In genomic region chr5:144189800-144190429, GRCh38 we compare ENCODE assay signal across 8 cellular contexts. TPM values are rescaled to one million over a fixed set of nuclear protein-coding genes. Genes with fewer than 3 reads are reported as not detected.
A peak's percentile ranks its signal among the peaks of the same experiment; 100 is the strongest.
DNase-seq lines count a peak whose midpoint lies in the region; ATAC-seq and TF ChIP-seq lines count a peak whose summit lies in the region.

No MANE protein-coding gene starts in this region.

- no peaks in the 10 kb centered on the region for H3K36me3 ChIP-seq in lung (ENCODE audit: control insufficient read depth in 2 of 2, insufficient read depth in 2 of 2, low read length in 2 of 2)

- H3K27ac Mint-ChIP-seq in Calu3 (ENCODE audit: unreplicated experiment), result peak overlapping the region; percentile 88
- H3K27ac Mint-ChIP-seq in stimulated activated naive CD8-positive, alpha-beta T cell treated with anti-CD3 and anti-CD28 coated beads, Interleukin-15, amount 100 ng/mL, for 72 hours, result peak overlapping the region; percentile 89 to 93

- BruUV-seq in Calu3 (replicated peaks; lab: Mats Ljungman, UMichigan), result no TSS peak

- ATAC-seq in HG02571 (IDR thresholded peaks at IDR 0.05; ENCODE audit: unreplicated experiment), result peak; percentile 50
- ATAC-seq in lung (ENCODE audit: insufficient read depth, low FRiP score), result peak; percentile 51
- ATAC-seq in stimulated activated naive CD8-positive, alpha-beta T cell treated with anti-CD3 and anti-CD28 coated beads, Interleukin-15, amount 100 ng/mL, for 72 hours, result peak; percentile 83

- H3K27me3 Mint-ChIP-seq in Calu3 (ENCODE audit: unreplicated experiment), result no peaks in the 10 kb centered on the region
- no peaks in the 10 kb centered on the region for H3K27me3 Mint-ChIP-seq in stimulated activated naive CD8-positive, alpha-beta T cell treated with anti-CD3 and anti-CD28 coated beads, Interleukin-15, amount 100 ng/mL, for 72 hours

- H3K4me3 ChIP-seq in lung, result no peak overlapping the region

- H3K9me3 Mint-ChIP-seq in Calu3 (ENCODE audit: low read depth, unreplicated experiment), result no peaks in the 10 kb centered on the region
- H3K9me3 Mint-ChIP-seq in stimulated activated naive CD8-positive, alpha-beta T cell treated with anti-CD3 and anti-CD28 coated beads, Interleukin-15, amount 100 ng/mL, for 72 hours, result no peaks in the 10 kb centered on the region

- H3K4me1 Mint-ChIP-seq in Calu3 (ENCODE audit: low read depth, unreplicated experiment), result peaks cover under 1% of the 10 kb centered on the region
- peaks cover 16% of the 10 kb centered on the region for H3K4me1 Mint-ChIP-seq in stimulated activated naive CD8-positive, alpha-beta T cell treated with anti-CD3 and anti-CD28 coated beads, Interleukin-15, amount 100 ng/mL, for 72 hours

- intact Hi-C loops in Calu3 (cut with micrococcal nuclease; ENCODE audit: unreplicated experiment), result loop anchor here (5.0 kb wide), 1 partner anchor 213 kb away; no protein-coding TSS in a partner anchor

- DNase-seq in Calu3 (peak; percentile 61), activated T-helper 1 cell treated with Interleukin-2 at 50 U/mL for 16 hours (ENCODE audit: low read depth) (peak; percentile 62), lung (ENCODE audit: low spot score) (peak; percentile 32), NCI-H510A treated with DMSO at 0.1 percent for 48 hours (lab: John Stamatoyannopoulos, UW) (no peak), NCI-H526 (lab: John Stamatoyannopoulos, UW) (no peak)
- DNase-seq in stimulated activated naive CD8-positive, alpha-beta T cell treated with anti-CD3 and anti-CD28 coated beads, Interleukin-15, amount 100 ng/mL, for 72 hours, result peak; percentile 66 to 85

- no peak for TF ChIP-seq CTCF in Calu3 (IDR thresholded peaks at IDR 0.05; ENCODE audit: unreplicated experiment)
- no peak for TF ChIP-seq CTCF in lung (IDR thresholded peaks at IDR 0.05; ENCODE audit: control extremely low read depth, extremely low read depth)

- no peaks in the 10 kb centered on the region for H3K9me3 ChIP-seq in lung (ENCODE audit: control insufficient read depth in 2 of 2, insufficient read depth in 1 of 2, low read length in 1 of 2)

- 35 to 38% methylated on average over 10 of the region's 10 CpGs for WGBS in lung, 2 donors

- peaks cover 6% of the 10 kb centered on the region for H3K36me3 Mint-ChIP-seq in Calu3 (ENCODE audit: insufficient read depth, unreplicated experiment)

- no peak overlapping the region for H3K27ac ChIP-seq in lung (ENCODE audit: low read depth in 1 of 2, low read length in 1 of 2)

- peaks cover 0 to 3% of the 10 kb centered on the region in 2 donors for H3K4me1 ChIP-seq in lung (ENCODE audit: control insufficient read depth in 2 of 2, insufficient read depth in 2 of 2, low read length in 2 of 2)

- peak overlapping the region; percentile 54 for H3K4me3 Mint-ChIP-seq in Calu3 (ENCODE audit: low read depth, unreplicated experiment)
- peak overlapping the region; percentile 55 to 73 for H3K4me3 Mint-ChIP-seq in stimulated activated naive CD8-positive, alpha-beta T cell treated with anti-CD3 and anti-CD28 coated beads, Interleukin-15, amount 100 ng/mL, for 72 hours

- no peaks in the 10 kb centered on the region for H3K27me3 ChIP-seq in lung (ENCODE audit: control insufficient read depth, insufficient read depth)

- CTCF ChIA-PET in Calu3 (lab: Charles Lee), result no interaction called here

TF ChIP-seq in PFSK-1, 5 proteins besides CTCF, POLR2A, EP300 and RAD21:
- TF ChIP-seq FOXP2 (optimal IDR thresholded peaks at IDR 0.05; ENCODE audit: borderline replicate concordance, extremely low read depth, extremely low read length, insufficient read depth), result no peak
- TF ChIP-seq SIN3A (IDR thresholded peaks at IDR 0.05; ENCODE audit: borderline replicate concordance, insufficient read depth, low read length), result peak; percentile 68; the same call in 1 of the 2 replicates
- TF ChIP-seq POLR2AphosphoS5 (IDR thresholded peaks at IDR 0.05; ENCODE audit: low read depth, low read length), result 0 out of 2 replicates have a peak, but pooled peaks have one; percentile 24
- TF ChIP-seq, protein P1, sequence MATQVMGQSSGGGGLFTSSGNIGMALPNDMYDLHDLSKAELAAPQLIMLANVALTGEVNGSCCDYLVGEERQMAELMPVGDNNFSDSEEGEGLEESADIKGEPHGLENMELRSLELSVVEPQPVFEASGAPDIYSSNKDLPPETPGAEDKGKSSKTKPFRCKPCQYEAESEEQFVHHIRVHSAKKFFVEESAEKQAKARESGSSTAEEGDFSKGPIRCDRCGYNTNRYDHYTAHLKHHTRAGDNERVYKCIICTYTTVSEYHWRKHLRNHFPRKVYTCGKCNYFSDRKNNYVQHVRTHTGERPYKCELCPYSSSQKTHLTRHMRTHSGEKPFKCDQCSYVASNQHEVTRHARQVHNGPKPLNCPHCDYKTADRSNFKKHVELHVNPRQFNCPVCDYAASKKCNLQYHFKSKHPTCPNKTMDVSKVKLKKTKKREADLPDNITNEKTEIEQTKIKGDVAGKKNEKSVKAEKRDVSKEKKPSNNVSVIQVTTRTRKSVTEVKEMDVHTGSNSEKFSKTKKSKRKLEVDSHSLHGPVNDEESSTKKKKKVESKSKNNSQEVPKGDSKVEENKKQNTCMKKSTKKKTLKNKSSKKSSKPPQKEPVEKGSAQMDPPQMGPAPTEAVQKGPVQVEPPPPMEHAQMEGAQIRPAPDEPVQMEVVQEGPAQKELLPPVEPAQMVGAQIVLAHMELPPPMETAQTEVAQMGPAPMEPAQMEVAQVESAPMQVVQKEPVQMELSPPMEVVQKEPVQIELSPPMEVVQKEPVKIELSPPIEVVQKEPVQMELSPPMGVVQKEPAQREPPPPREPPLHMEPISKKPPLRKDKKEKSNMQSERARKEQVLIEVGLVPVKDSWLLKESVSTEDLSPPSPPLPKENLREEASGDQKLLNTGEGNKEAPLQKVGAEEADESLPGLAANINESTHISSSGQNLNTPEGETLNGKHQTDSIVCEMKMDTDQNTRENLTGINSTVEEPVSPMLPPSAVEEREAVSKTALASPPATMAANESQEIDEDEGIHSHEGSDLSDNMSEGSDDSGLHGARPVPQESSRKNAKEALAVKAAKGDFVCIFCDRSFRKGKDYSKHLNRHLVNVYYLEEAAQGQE (IDR thresholded peaks at IDR 0.05; ENCODE audit: insufficient read depth in 1 of 2, low read depth in 2 of 2, low read length in 2 of 2), result 0 out of 4 replicates have a peak, but pooled peaks of 1 of the 2 experiments have one; percentile 26
- 0 out of 2 replicates have a peak, but pooled peaks have one; percentile 13 for TF ChIP-seq TAF1 (IDR thresholded peaks at IDR 0.05; ENCODE audit: borderline replicate concordance, insufficient read depth, low read length)

RNA-seq across cellular contexts. Expression of gene KCTD16, which starts 19.2 kb away (rescaled TPM):
- total RNA-seq in Calu3 (2022), result 0.14 TPM in 1 of 2 replicates, not detected in the other
- polyA plus RNA-seq in PFSK-1 (2012; ENCODE audit: insufficient read length, low read depth), result not detected
- under 1 TPM; 0.46 to 0.63 TPM for total RNA-seq in lung
- under 1 TPM; 0.07 to 0.08 TPM for polyA plus RNA-seq in lung

RNA-seq across cellular contexts. Expression of gene YIPF5, which starts 19.5 kb away (rescaled TPM):
- 66.6 and 66.9 TPM in 2 replicates for total RNA-seq in Calu3 (2022)
- 23.3 TPM for polyA plus RNA-seq in PFSK-1 (2012; ENCODE audit: insufficient read length, low read depth)
- 10 to 100 TPM; 43.2 to 51.9 TPM for total RNA-seq in lung
- polyA plus RNA-seq in lung, result 10 to 100 TPM; 10.6 to 24.9 TPM

Comparison
In these comparisons a context has a peak if more than half of its experiments do, and no peak if none do; other contexts are left out.
1. DNase-seq: peak in Calu3 (single experiment), activated T-helper 1 cell treated with Interleukin-2 at 50 U/mL for 16 hours (single experiment), lung (single experiment) and stimulated activated naive CD8-positive, alpha-beta T cell treated with anti-CD3 and anti-CD28 coated beads, Interleukin-15, amount 100 ng/mL, for 72 hours (2 of 2); none in NCI-H510A treated with DMSO at 0.1 percent for 48 hours (single experiment) and NCI-H526 (0 of 2).
2. Peak in every context shown above with its lines, with median percentiles within 50 percentile points of each other: ATAC-seq.